Comparison of ENCODE assay signal across 20 cellular contexts in genomic region chr17:48790607-48791127, GRCh38. TPM values are rescaled to one million over a fixed set of nuclear protein-coding genes. Genes with fewer than 3 reads are reported as not detected.
DNase-seq lines count a peak whose midpoint lies in the region; ATAC-seq and TF ChIP-seq lines count a peak whose summit lies in the region.
"Had no signal": no experiment of that assay in that cellular context is flagged by ENCODE, and none has a peak within 500 bp of the region (broad histone marks: within the 10 kb centered on the region; RNA-seq: fewer than 3 reads in every experiment).

No MANE protein-coding gene starts in this region.

- no peak for DNase-seq in activated CD8-positive, alpha-beta T cell treated with anti-CD3 and anti-CD28 coated beads for 36 hours
- DNase-seq in activated CD8-positive, alpha-beta T cell treated with anti-CD3 and anti-CD28 coated beads, Interleukin-2, amount 10 ng/mL, durations not matched to agents 7 days and 5 days, result no peak
- DNase-seq in naive thymus-derived CD8-positive, alpha-beta T cell, result no peak
- DNase-seq in islet precursor cell (no peak), GF-D8 (lab: John Stamatoyannopoulos, UW) (no peak)
- DNase-seq: activated B cell treated with CpG ODN at 0.5 μM for 24 hours; activated effector memory CD4-positive, alpha-beta T cell treated with Interleukin-2 at 50 U/mL for 16 hours; esophagus squamous epithelium; NCI-H1048; T-helper 9 cell had no signal

- peak; percentile 26 for ATAC-seq in activated CD8-positive, alpha-beta T cell treated with anti-CD3 and anti-CD28 coated beads for 36 hours
- no peak for ATAC-seq in activated CD8-positive, alpha-beta T cell treated with anti-CD3 and anti-CD28 coated beads, Interleukin-2, amount 10 ng/mL, durations not matched to agents 7 days and 5 days
- ATAC-seq in naive thymus-derived CD8-positive, alpha-beta T cell, result peak; percentile 16 to 35
- ATAC-seq in GM19467 (IDR thresholded peaks at IDR 0.05; ENCODE audit: unreplicated experiment), result no peak

- CTCF ChIA-PET in activated CD8-positive, alpha-beta T cell treated with anti-CD3 and anti-CD28 coated beads for 36 hours (lab: Charles Lee), result interaction anchor here (0.7 to 6.6 kb wide), 20 partner anchors 9 to 242 kb away, joined by 3 to 83 read pairs (median 4); partner anchors contain the start of genes HOXB13, PRAC1 and PRAC2
- CTCF ChIA-PET in activated CD8-positive, alpha-beta T cell treated with anti-CD3 and anti-CD28 coated beads, Interleukin-2, amount 10 ng/mL, durations not matched to agents 7 days and 5 days (lab: Charles Lee), result interaction anchor here (0.6 to 4.3 kb wide), 11 partner anchors 13 to 1094 kb away, joined by 3 to 44 read pairs (median 6); partner anchors contain the start of genes PRAC1 and PRAC2
- CTCF ChIA-PET in HEK293 (lab: Yijun Ruan, JAX), result interaction anchor here (0.6 to 14.1 kb wide), 56 partner anchors 8 to 766 kb away, joined by 3 to 299 read pairs (median 4); partner anchors contain the start of genes ATP5MC1, HOXB13, HOXB9 and PRAC1

- no peaks in the 10 kb centered on the region for H3K4me1 ChIP-seq in HEK293 (ENCODE audit: control insufficient read depth, insufficient read depth, low read length)
- H3K4me1 ChIP-seq: psoas muscle had no signal

- H3K9me3 Mint-ChIP-seq in activated CD8-positive, alpha-beta T cell treated with anti-CD3 and anti-CD28 coated beads for 36 hours, result no peaks in the 10 kb centered on the region
- H3K9me3 Mint-ChIP-seq in activated CD8-positive, alpha-beta T cell treated with anti-CD3 and anti-CD28 coated beads, Interleukin-2, amount 10 ng/mL, durations not matched to agents 7 days and 5 days (ENCODE audit: insufficient read depth), result no peaks in the 10 kb centered on the region
- H3K9me3 Mint-ChIP-seq in naive thymus-derived CD8-positive, alpha-beta T cell, result no peaks in the 10 kb centered on the region
- H3K9me3 Mint-ChIP-seq: activated B cell treated with CpG ODN at 0.5 μM for 24 hours had no signal

- no peak overlapping the region for H3K4me3 Mint-ChIP-seq in activated CD8-positive, alpha-beta T cell treated with anti-CD3 and anti-CD28 coated beads for 36 hours
- no peak overlapping the region for H3K4me3 Mint-ChIP-seq in activated CD8-positive, alpha-beta T cell treated with anti-CD3 and anti-CD28 coated beads, Interleukin-2, amount 10 ng/mL, durations not matched to agents 7 days and 5 days
- no peak overlapping the region for H3K4me3 Mint-ChIP-seq in naive thymus-derived CD8-positive, alpha-beta T cell
- H3K4me3 Mint-ChIP-seq: activated B cell treated with CpG ODN at 0.5 μM for 24 hours, brain had no signal

- no peaks in the 10 kb centered on the region for H3K9me3 ChIP-seq in HEK293 (ENCODE audit: control insufficient read depth, insufficient read depth, low read depth, low read length)
- H3K9me3 ChIP-seq: esophagus squamous epithelium, psoas muscle had no signal

- no peak overlapping the region for H3K27ac ChIP-seq in HEK293 (ENCODE audit: extremely low read depth, low read depth, low read length)
- peak overlapping the region; percentile 99 for H3K27ac ChIP-seq in VCaP
- H3K27ac ChIP-seq: esophagus squamous epithelium, psoas muscle had no signal

- no peak for TF ChIP-seq CTCF in activated CD8-positive, alpha-beta T cell treated with anti-CD3 and anti-CD28 coated beads for 36 hours (IDR thresholded peaks at IDR 0.05)
- TF ChIP-seq CTCF in HEK293 (tag by site-specific recombination; IDR thresholded peaks at IDR 0.05), result no peak; the same call in 1 of the 2 replicates
- TF ChIP-seq CTCF in VCaP (conservative IDR thresholded peaks at IDR 0.05), result no peak

- peaks cover 18% of the 10 kb centered on the region for H3K27me3 Mint-ChIP-seq in activated CD8-positive, alpha-beta T cell treated with anti-CD3 and anti-CD28 coated beads for 36 hours
- peaks cover 31% of the 10 kb centered on the region for H3K27me3 Mint-ChIP-seq in activated CD8-positive, alpha-beta T cell treated with anti-CD3 and anti-CD28 coated beads, Interleukin-2, amount 10 ng/mL, durations not matched to agents 7 days and 5 days (ENCODE audit: low read depth)
- peaks cover 25 to 87% (median 40%) of the 10 kb centered on the region in 5 donors for H3K27me3 Mint-ChIP-seq in naive thymus-derived CD8-positive, alpha-beta T cell

- H3K4me3 ChIP-seq in HEK293 (ENCODE audit: low read depth, low read length), result no peak overlapping the region
- H3K4me3 ChIP-seq: esophagus squamous epithelium, GM12878, psoas muscle had no signal

- no peak overlapping the region for H3K27ac Mint-ChIP-seq in activated CD8-positive, alpha-beta T cell treated with anti-CD3 and anti-CD28 coated beads for 36 hours
- no peak overlapping the region for H3K27ac Mint-ChIP-seq in activated CD8-positive, alpha-beta T cell treated with anti-CD3 and anti-CD28 coated beads, Interleukin-2, amount 10 ng/mL, durations not matched to agents 7 days and 5 days
- H3K27ac Mint-ChIP-seq in naive thymus-derived CD8-positive, alpha-beta T cell, result no peak overlapping the region
- H3K27ac Mint-ChIP-seq: activated B cell treated with CpG ODN at 0.5 μM for 24 hours had no signal

- H3K36me3 ChIP-seq in HEK293 (ENCODE audit: control insufficient read depth in 2 of 2, insufficient read depth in 1 of 2, low read length in 2 of 2), result no peaks in the 10 kb centered on the region
- H3K36me3 ChIP-seq: esophagus squamous epithelium had no signal

- POLR2A ChIA-PET in activated CD8-positive, alpha-beta T cell treated with anti-CD3 and anti-CD28 coated beads for 36 hours (lab: Charles Lee), result no interaction called here
- POLR2A ChIA-PET in activated CD8-positive, alpha-beta T cell treated with anti-CD3 and anti-CD28 coated beads, Interleukin-2, amount 10 ng/mL, durations not matched to agents 7 days and 5 days (lab: Charles Lee), result interaction anchor here (0.6 kb wide), 1 partner anchor 8 kb away, joined by 3 read pairs; no protein-coding TSS in a partner anchor
- POLR2A ChIA-PET in HEK293 (lab: Yijun Ruan, JAX), result interaction anchor here (0.5 to 1.3 kb wide), 3 partner anchors 27 to 112 kb away, joined by 3 to 8 read pairs (median 5); no protein-coding TSS in a partner anchor
- POLR2A ChIA-PET in naive thymus-derived CD8-positive, alpha-beta T cell (lab: Charles Lee), result interaction anchor here (1.1 kb wide), 1 partner anchor 112 kb away, joined by 3 read pairs; no protein-coding TSS in a partner anchor

- no peaks in the 10 kb centered on the region for H3K36me3 Mint-ChIP-seq in activated CD8-positive, alpha-beta T cell treated with anti-CD3 and anti-CD28 coated beads for 36 hours (ENCODE audit: low read depth)
- H3K36me3 Mint-ChIP-seq in activated CD8-positive, alpha-beta T cell treated with anti-CD3 and anti-CD28 coated beads, Interleukin-2, amount 10 ng/mL, durations not matched to agents 7 days and 5 days (ENCODE audit: low read depth), result no peaks in the 10 kb centered on the region
- no peaks in the 10 kb centered on the region for H3K36me3 Mint-ChIP-seq in naive thymus-derived CD8-positive, alpha-beta T cell
- H3K36me3 Mint-ChIP-seq: brain had no signal

- H3K4me1 Mint-ChIP-seq in activated CD8-positive, alpha-beta T cell treated with anti-CD3 and anti-CD28 coated beads for 36 hours (ENCODE audit: low read depth), result peaks cover 11% of the 10 kb centered on the region
- H3K4me1 Mint-ChIP-seq in activated CD8-positive, alpha-beta T cell treated with anti-CD3 and anti-CD28 coated beads, Interleukin-2, amount 10 ng/mL, durations not matched to agents 7 days and 5 days (ENCODE audit: low read depth), result peaks cover 18% of the 10 kb centered on the region
- peaks cover 2 to 6% (median 4%) of the 10 kb centered on the region in 4 donors for H3K4me1 Mint-ChIP-seq in naive thymus-derived CD8-positive, alpha-beta T cell
- H3K4me1 Mint-ChIP-seq: brain had no signal

- intact Hi-C loops in activated CD8-positive, alpha-beta T cell treated with anti-CD3 and anti-CD28 coated beads for 36 hours (cut with micrococcal nuclease), result loop anchor here (5.0 kb wide), 1 partner anchor 113 kb away; no protein-coding TSS in a partner anchor

TF ChIP-seq in HEK293, 187 proteins besides CTCF, POLR2A, EP300 and RAD21:
- TF ChIP-seq ZNF777 (tag by site-specific recombination; IDR thresholded peaks at IDR 0.05; ENCODE audit: borderline replicate concordance) (no peak), ZNF335 (tag by site-specific recombination; conservative IDR thresholded peaks at IDR 0.05) (0 out of 2 replicates have a peak, but pooled peaks have one; percentile 43), ZNF2 (tag by site-specific recombination; IDR thresholded peaks at IDR 0.05) (no peak)
TF ChIP-seq in HEK293: peak in this region for 1.

RNA-seq across cellular contexts. Expression of gene TTLL6, which starts 26.4 kb away (rescaled TPM):
- total RNA-seq in activated CD8-positive, alpha-beta T cell treated with anti-CD3 and anti-CD28 coated beads for 36 hours, result not detected
- not detected for total RNA-seq in activated CD8-positive, alpha-beta T cell treated with anti-CD3 and anti-CD28 coated beads, Interleukin-2, amount 10 ng/mL, durations not matched to agents 7 days and 5 days
- not detected for total RNA-seq in naive thymus-derived CD8-positive, alpha-beta T cell
- not detected for polyA plus RNA-seq in naive thymus-derived CD8-positive, alpha-beta T cell
- total RNA-seq: activated B cell treated with CpG ODN at 0.5 μM for 24 hours, frontal cortex, LHCN-M2, lower leg skin, psoas muscle, Right ventricle myocardium superior had no signal

RNA-seq across cellular contexts. Expression of gene CALCOCO2, which starts 40.2 kb away (rescaled TPM):
- total RNA-seq in activated CD8-positive, alpha-beta T cell treated with anti-CD3 and anti-CD28 coated beads for 36 hours, result 10 to 100 TPM; 69.2 to 73.1 TPM
- 100 to 1,000 TPM; 152 to 167 TPM for total RNA-seq in activated CD8-positive, alpha-beta T cell treated with anti-CD3 and anti-CD28 coated beads, Interleukin-2, amount 10 ng/mL, durations not matched to agents 7 days and 5 days
- total RNA-seq in naive thymus-derived CD8-positive, alpha-beta T cell, result 100 to 1,000 TPM; 133 to 135 TPM
- polyA plus RNA-seq in naive thymus-derived CD8-positive, alpha-beta T cell, result 100 to 1,000 TPM; 123 to 157 (median 127) TPM

Comparison
In these comparisons a context has a peak if more than half of its experiments do, and no peak if none do; other contexts are left out.
1. ATAC-seq: peak in activated CD8-positive, alpha-beta T cell treated with anti-CD3 and anti-CD28 coated beads for 36 hours (single experiment) and naive thymus-derived CD8-positive, alpha-beta T cell (2 of 2); none in activated CD8-positive, alpha-beta T cell treated with anti-CD3 and anti-CD28 coated beads, Interleukin-2, amount 10 ng/mL, durations not matched to agents 7 days and 5 days (single experiment) and GM19467 (single experiment).